In genomic region chr9:33076360-33077004, GRCh38 we compare ENCODE assay signal across 8 cellular contexts. TPM values are rescaled to one million over a fixed set of nuclear protein-coding genes. Genes with fewer than 3 reads are reported as not detected.
DNase-seq lines count a peak whose midpoint lies in the region; TF ChIP-seq lines count a peak whose summit lies in the region.

Gene SMU1, minus strand, starts transcription at chr9:33076674. Its CDS starts 66 bp downstream, at chr9:33076608.

- no peak within 1 kb of the TSS for H2AFZ ChIP-seq in neuron (ENCODE audit: low read depth, low read length)

- H3K4me3 ChIP-seq in neuron (ENCODE audit: low read length) (peak within 1 kb of the TSS; percentile 92), subcutaneous abdominal adipose tissue (ENCODE audit: low read depth in 1 of 5, low read length in 5 of 5) (peak within 1 kb of the TSS; percentile 89 to 99 (median 93))

- in situ Hi-C loops in SK-MEL-5 (cut with HindIII; ENCODE audit: low pct_unique_long_range_greater_than_20kb, low sequenced_read_pairs) = no loop called here

- CTCF ChIA-PET in HEK293T (lab: Yijun Ruan, JAX) = no interaction called here

- peak within 1 kb of the TSS; percentile 95 to 100 (median 99) for H3K9ac ChIP-seq in subcutaneous abdominal adipose tissue (ENCODE audit: low read length in 5 of 5)

- POLR2A ChIA-PET in HEK293T (lab: Yijun Ruan, JAX) = interaction anchor here (0.8 to 1.8 kb wide), 4 partner anchors 9 to 75 kb away, joined by 3 to 11 read pairs (median 6); partner anchors contain the start of gene DNAJA1

- H3K27me3 ChIP-seq in neuron (ENCODE audit: insufficient read depth, low read length) (no peaks in the 10 kb centered on the region), subcutaneous abdominal adipose tissue (ENCODE audit: control insufficient read depth in 5 of 5, insufficient read depth in 4 of 5, low read length in 5 of 5) (no peaks in the 10 kb centered on the region)

- H3K4me1 ChIP-seq in neuron (ENCODE audit: insufficient read depth, low read length) = peaks cover 14% of the 10 kb centered on the region
- H3K4me1 ChIP-seq in subcutaneous abdominal adipose tissue (ENCODE audit: control insufficient read depth in 5 of 5, insufficient read depth in 5 of 5, low read length in 5 of 5) = peaks cover 0 to 24% (median 21%) of the 10 kb centered on the region in 5 donors

- H3K27ac ChIP-seq in subcutaneous abdominal adipose tissue (ENCODE audit: low read depth, low read length) = peak within 1 kb of the TSS; percentile 94

- H3K9me3 ChIP-seq in neuron (ENCODE audit: low read length) (no peaks in the 10 kb centered on the region), subcutaneous abdominal adipose tissue (ENCODE audit: control insufficient read depth in 5 of 5, low read length in 5 of 5) (no peaks in the 10 kb centered on the region)

- DNase-seq in GF-D8 (lab: John Stamatoyannopoulos, UW) (peak; percentile 96), HEK293T (ENCODE audit: extremely low spot score) (peak; percentile 96), MV-4-11 (lab: John Stamatoyannopoulos, UW) (peak; percentile 98), SK-MEL-5 (ENCODE audit: low read depth, low spot score) (peak; percentile 96), foreskin melanocyte (peak; percentile 97)
- peak; percentile 95 for DNase-seq in activated naive CD4-positive, alpha-beta T cell treated with Interleukin-2 at 50 U/mL for 16 hours

- H3K36me3 ChIP-seq in neuron (ENCODE audit: insufficient read depth, low read length) (peaks cover 25% of the 10 kb centered on the region), subcutaneous abdominal adipose tissue (ENCODE audit: control insufficient read depth in 5 of 5, insufficient read depth in 5 of 5, low read length in 5 of 5) (peaks cover 0 to 26% (median 19%) of the 10 kb centered on the region in 5 donors)

TF ChIP-seq in HEK293T, 16 proteins besides CTCF, POLR2A, EP300 and RAD21:
- TF ChIP-seq FOXM1 (IDR thresholded peaks at IDR 0.05; ENCODE audit: borderline replicate concordance) (no peak), FOXA1 (IDR thresholded peaks at IDR 0.05) (no peak), PKNOX1 (IDR thresholded peaks at IDR 0.05) (peak; percentile 88), SP1 (IDR thresholded peaks at IDR 0.05) (no peak), ZNF384 (IDR thresholded peaks at IDR 0.05) (no peak), LEF1 (IDR thresholded peaks at IDR 0.05; ENCODE audit: borderline replicate concordance) (no peak), L3MBTL2 (conservative IDR thresholded peaks at IDR 0.05) (peak; percentile 58), ELF4 (IDR thresholded peaks at IDR 0.05) (no peak; the same call in 1 of the 2 replicates), NFRKB (IDR thresholded peaks at IDR 0.05) (no peak)

RNA-seq across cellular contexts. Expression of gene SMU1, which starts in this region (rescaled TPM):
- total RNA-seq in SK-MEL-5 (2014; rRNA removed; shearing (Covaris generic)) = 24.3 and 27.7 TPM in 2 replicates
- polyA plus RNA-seq in SK-MEL-5 (2015; cell fraction: cytosol; rRNA removed) = 11.8 and 14.0 TPM in 2 replicates
- 7.9 and 8.2 TPM in 2 replicates for polyA plus RNA-seq in SK-MEL-5 (2015; cell fraction: nucleus; rRNA removed)

Comparison
In these comparisons a context has a peak if more than half of its experiments do, and no peak if none do; other contexts are left out.
1. Peak in every context shown above with its lines: DNase-seq, H3K4me3 ChIP-seq and H3K27ac ChIP-seq.